Comparison of ENCODE assay signal across 7 cellular contexts in genomic region chr1:9724706-9725476, GRCh38.
DNase-seq lines count a peak whose midpoint lies in the region; ATAC-seq and TF ChIP-seq lines count a peak whose summit lies in the region.

No MANE protein-coding gene starts in this region.

- DNase-seq in HT-29 (ENCODE audit: low spot score) = peak; percentile 76
- peak; percentile 17 for DNase-seq in SHP77 treated with DMSO at 0.1 percent for 48 hours (lab: John Stamatoyannopoulos, UW)
- DNase-seq in activated effector memory CD4-positive, alpha-beta T cell treated with anti-CD3 and anti-CD28 coated beads, Interleukin-2, amount 50 U/mL, for 16 hours = peak; percentile 90
- DNase-seq in foreskin melanocyte = peak; percentile 30
- no peak for DNase-seq in retinal pigment epithelial cell (ENCODE audit: low read depth)

- no peak overlapping the region for H3K4me3 ChIP-seq in retinal pigment epithelial cell (ENCODE audit: low read length)

- ATAC-seq in GM19463 (IDR thresholded peaks at IDR 0.05; ENCODE audit: unreplicated experiment) = no peak

- TF ChIP-seq CTCF in GM12872 (IDR thresholded peaks at IDR 0.05; ENCODE audit: insufficient read depth, low read depth, low read length) (peak; percentile 91), retinal pigment epithelial cell (conservative IDR thresholded peaks at IDR 0.05; ENCODE audit: low read depth, low read length) (peak; percentile 95)
